Comparison of ENCODE assay signal across 8 cellular contexts in the genomic region with DNA sequence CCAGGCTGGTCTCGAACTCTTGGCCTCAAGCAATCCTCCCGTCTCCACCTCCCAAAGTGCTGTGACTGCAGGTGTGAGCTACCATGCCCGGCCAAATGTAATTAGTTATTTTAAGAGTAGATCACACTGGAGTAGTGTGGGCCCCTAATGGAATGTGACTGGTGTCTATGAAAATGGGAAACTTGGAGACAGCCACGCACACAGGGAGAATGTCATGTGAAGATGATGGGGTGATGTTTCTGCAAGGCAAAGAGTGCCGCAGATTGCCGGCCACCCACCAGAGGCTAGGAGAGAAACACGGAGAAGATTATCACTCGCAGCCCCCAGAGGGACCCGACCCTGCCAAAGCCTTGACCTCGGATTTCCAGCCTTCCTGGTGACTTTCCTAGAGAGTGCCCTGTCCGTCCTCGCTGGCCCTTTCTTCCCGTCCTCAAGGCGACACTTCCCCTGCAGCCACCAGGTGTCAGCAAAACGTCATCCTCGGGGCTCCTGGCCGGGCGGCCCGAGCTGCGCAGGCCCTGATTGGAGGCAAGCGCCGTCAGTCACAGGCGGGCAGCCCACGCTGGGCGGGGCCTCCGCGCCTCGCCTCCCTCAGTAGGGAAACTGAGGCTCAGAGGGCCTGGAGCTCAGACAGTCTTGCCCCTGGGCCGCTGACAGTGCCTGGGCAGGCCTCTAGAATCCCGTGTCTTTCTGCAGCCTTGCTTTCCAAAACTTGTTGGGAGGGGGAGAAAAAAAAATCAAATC. TPM values are rescaled to one million over a fixed set of nuclear protein-coding genes. Genes with fewer than 3 reads are reported as not detected.
DNase-seq lines count a peak whose midpoint lies in the region; ATAC-seq and TF ChIP-seq lines count a peak whose summit lies in the region.

No MANE protein-coding gene starts in this region.

- 18 to 20% methylated on average over 25 to 30 of the region's 30 CpGs for WGBS in endodermal cell (ENCODE audit: insufficient coverage in 1 of 2, insufficient read length in 1 of 2), 2 experiments
- no CpG with 5 or more reads among the region's 30 CpGs for WGBS in mesendoderm (ENCODE audit: extremely low coverage, insufficient coverage, low lambda C conversion rate)

- H3K9me3 ChIP-seq in endodermal cell (ENCODE audit: control insufficient read depth, low read length) = no peaks in the 10 kb centered on the region

- ATAC-seq in HG03196 (IDR thresholded peaks at IDR 0.05; ENCODE audit: unreplicated experiment) (peak; percentile 63), GM19351 (IDR thresholded peaks at IDR 0.05; ENCODE audit: unreplicated experiment) (no peak)

- H3K27me3 Mint-ChIP-seq in endodermal cell (ENCODE audit: insufficient read depth) = peaks cover 10% of the 10 kb centered on the region

- TF ChIP-seq CTCF in endodermal cell (conservative IDR thresholded peaks at IDR 0.05) = peak; percentile 89

- H3K27ac ChIP-seq in endodermal cell (ENCODE audit: low read depth, low read length) = no peak overlapping the region
- H3K27ac ChIP-seq in mesendoderm (ENCODE audit: low read depth, low read length) = no peak overlapping the region

- H3K9me3 Mint-ChIP-seq in endodermal cell = no peaks in the 10 kb centered on the region

- H3K56ac ChIP-seq in mesendoderm (ENCODE audit: low read length) = peak overlapping the region; percentile 36

- no peak overlapping the region for H4K5ac ChIP-seq in mesendoderm (ENCODE audit: low read length)

- H3K36me3 ChIP-seq in endodermal cell (ENCODE audit: control insufficient read depth, insufficient read depth, low read length) = no peaks in the 10 kb centered on the region
- H3K36me3 ChIP-seq in mesendoderm (ENCODE audit: control insufficient read depth, insufficient read depth, low read length) = no peaks in the 10 kb centered on the region

- no peak overlapping the region for H3K4me3 Mint-ChIP-seq in endodermal cell

- H2BK5ac ChIP-seq in mesendoderm (ENCODE audit: low read length) = no peak overlapping the region

- no peak overlapping the region for H3K23ac ChIP-seq in mesendoderm (ENCODE audit: low read length)

- no peak overlapping the region for H3K4me3 ChIP-seq in endodermal cell (ENCODE audit: low read length)
- no peak overlapping the region for H3K4me3 ChIP-seq in mesendoderm (ENCODE audit: low read length)

- H3K27me3 ChIP-seq in endodermal cell (ENCODE audit: control insufficient read depth, insufficient read depth, low read length, poor library complexity, severe bottlenecking) = no peaks in the 10 kb centered on the region
- H3K27me3 ChIP-seq in mesendoderm (ENCODE audit: insufficient read depth, low read length, poor library complexity) = no peaks in the 10 kb centered on the region

- no peaks in the 10 kb centered on the region for H3K79me1 ChIP-seq in mesendoderm (ENCODE audit: low read length)

- no peak overlapping the region for H3K18ac ChIP-seq in mesendoderm (ENCODE audit: low read length)

- H3K4me2 ChIP-seq in mesendoderm (ENCODE audit: low read length) = no peak overlapping the region

- H2BK120ac ChIP-seq in mesendoderm (ENCODE audit: low read depth, low read length) = no peak overlapping the region

- H3K79me2 ChIP-seq in mesendoderm (ENCODE audit: control insufficient read depth, insufficient read depth, low read length) = no peaks in the 10 kb centered on the region

- H2BK15ac ChIP-seq in mesendoderm (replicated peaks; ENCODE audit: low read depth) = no peak overlapping the region

- H3K9ac ChIP-seq in endodermal cell (ENCODE audit: extremely low read depth, low read length, poor library complexity, severe bottlenecking) = no peak overlapping the region
- no peak overlapping the region for H3K9ac ChIP-seq in mesendoderm (ENCODE audit: low read length)

- no peak overlapping the region for H2AK5ac ChIP-seq in mesendoderm (ENCODE audit: low read length)

- no peak overlapping the region for H3K27ac Mint-ChIP-seq in endodermal cell

- H3K4me1 Mint-ChIP-seq in endodermal cell = no peaks in the 10 kb centered on the region

- no peak overlapping the region for H3K4ac ChIP-seq in mesendoderm (ENCODE audit: low read depth, low read length)

- H4K8ac ChIP-seq in mesendoderm (ENCODE audit: low read depth, low read length) = no peak overlapping the region

- H3K4me1 ChIP-seq in endodermal cell (ENCODE audit: control insufficient read depth, insufficient read depth, low read length) (no peaks in the 10 kb centered on the region), mesendoderm (ENCODE audit: control insufficient read depth, low read depth, low read length) (no peaks in the 10 kb centered on the region)

- H3K36me3 Mint-ChIP-seq in endodermal cell (ENCODE audit: low read depth) = no peaks in the 10 kb centered on the region

- DNase-seq in DMS53 treated with DMSO at 0.1 percent for 48 hours (lab: John Stamatoyannopoulos, UW; ENCODE audit: unreplicated experiment) = peak; percentile 1
- DNase-seq in NCI-H748 (lab: John Stamatoyannopoulos, UW; ENCODE audit: unreplicated experiment) = peak; percentile 73
- DNase-seq in activated CD8-positive, alpha-beta memory T cell treated with anti-CD3 and anti-CD28 coated beads for 24 hours = peak; percentile 82
- peak; percentile 96 for DNase-seq in endodermal cell
- peak; percentile 91 for DNase-seq in mesendoderm
- peak; percentile 86 for DNase-seq in stimulated activated CD8-positive, alpha-beta memory T cell treated with anti-CD3 and anti-CD28 coated beads, Interleukin-4, amount 100 ng/mL, for 48 hours

RNA-seq across cellular contexts. Expression of gene CRYBB2, which starts 16.3 kb away (rescaled TPM):
- total RNA-seq in endodermal cell = not detected
- not detected for polyA plus RNA-seq in endodermal cell (2013, experiment 1 of 2)
- not detected for polyA plus RNA-seq in endodermal cell (2013, experiment 2 of 2)
- polyA plus RNA-seq in mesendoderm (2013, experiment 1 of 2) = 0.06 TPM
- polyA plus RNA-seq in mesendoderm (2013, experiment 2 of 2) = 0.21 TPM

RNA-seq across cellular contexts. Expression of gene CRYBB3, which starts 36.1 kb away (rescaled TPM):
- under 1 TPM in 1 of 2 donors, not detected in 1; 0.97 TPM for total RNA-seq in endodermal cell
- not detected for polyA plus RNA-seq in endodermal cell (2013, experiment 1 of 2)
- polyA plus RNA-seq in endodermal cell (2013, experiment 2 of 2) = not detected
- 0.31 TPM for polyA plus RNA-seq in mesendoderm (2013, experiment 1 of 2)
- polyA plus RNA-seq in mesendoderm (2013, experiment 2 of 2) = 0.22 TPM

Comparison
In these comparisons a context has a peak if more than half of its experiments do, and no peak if none do; other contexts are left out.
1. DNase-seq: peak in every context shown above with its lines; median percentile 96 in endodermal cell; 91 in mesendoderm; 86 in stimulated activated CD8-positive, alpha-beta memory T cell treated with anti-CD3 and anti-CD28 coated beads, Interleukin-4, amount 100 ng/mL, for 48 hours; 82 in activated CD8-positive, alpha-beta memory T cell treated with anti-CD3 and anti-CD28 coated beads for 24 hours; 73 in NCI-H748; 1 in DMS53 treated with DMSO at 0.1 percent for 48 hours.